ENCODE assay signal across 8 cellular contexts in genomic region chr1:23370270-23370743, GRCh38. TPM values are rescaled to one million over a fixed set of nuclear protein-coding genes. Genes with fewer than 3 reads are reported as not detected.
DNase-seq lines count a peak whose midpoint lies in the region; ATAC-seq and TF ChIP-seq lines count a peak whose summit lies in the region.

No MANE protein-coding gene starts in this region.

- peaks cover 24% of the 10 kb centered on the region for H3K4me1 ChIP-seq in A673 (ENCODE audit: insufficient read depth, low read length, poor library complexity, severe bottlenecking)
- H3K4me1 ChIP-seq in KMS-11 (ENCODE audit: low read depth, poor library complexity, severe bottlenecking), result peaks cover 15% of the 10 kb centered on the region
- H3K4me1 ChIP-seq in naive thymus-derived CD4-positive, alpha-beta T cell (ENCODE audit: control insufficient read depth in 2 of 2, insufficient read depth in 2 of 2, low read length in 2 of 2), result peaks cover 6 to 8% of the 10 kb centered on the region in 2 donors

- peaks cover 17% of the 10 kb centered on the region for H3K36me3 ChIP-seq in A673 (ENCODE audit: insufficient read depth, low read length, poor library complexity, severe bottlenecking)
- no peaks in the 10 kb centered on the region for H3K36me3 ChIP-seq in KMS-11 (ENCODE audit: insufficient read depth)
- peaks cover 0 to 10% (median 0%) of the 10 kb centered on the region in 3 experiments for H3K36me3 ChIP-seq in naive thymus-derived CD4-positive, alpha-beta T cell (ENCODE audit: control insufficient read depth in 2 of 3, insufficient read depth in 3 of 3, low read length in 3 of 3)

- H3K27me3 ChIP-seq in A673 (replicated peaks; ENCODE audit: insufficient read depth, low read depth, low read length, poor library complexity) (no peaks in the 10 kb centered on the region), KMS-11 (ENCODE audit: insufficient read depth, low read depth) (no peaks in the 10 kb centered on the region)
- no peaks in the 10 kb centered on the region for H3K27me3 ChIP-seq in naive thymus-derived CD4-positive, alpha-beta T cell (ENCODE audit: control insufficient read depth in 2 of 2, insufficient read depth in 2 of 2, low read length in 2 of 2)

- H3K4me3 ChIP-seq in A673 (ENCODE audit: low read depth, low read length, poor library complexity, severe bottlenecking) (peak overlapping the region; percentile 75), KMS-11 (IDR thresholded peaks at IDR 0.05; ENCODE audit: insufficient read depth, low read depth, low read length) (no peak overlapping the region)
- no peak overlapping the region for H3K4me3 ChIP-seq in naive thymus-derived CD4-positive, alpha-beta T cell (ENCODE audit: low read length)

- no peak for TF ChIP-seq CTCF in A673 (conservative IDR thresholded peaks at IDR 0.05; ENCODE audit: low read depth, low read length)
- TF ChIP-seq CTCF in KMS-11 (conservative IDR thresholded peaks at IDR 0.05; ENCODE audit: low read depth, low read length), result no peak

- H3K27me3 Mint-ChIP-seq in naive thymus-derived CD4-positive, alpha-beta T cell, result no peaks in the 10 kb centered on the region

- peaks cover 0 to 7% (median 0%) of the 10 kb centered on the region in 11 donors for H3K9me3 Mint-ChIP-seq in naive thymus-derived CD4-positive, alpha-beta T cell

- H3K27ac ChIP-seq in A673 (ENCODE audit: low read depth, low read length, poor library complexity, severe bottlenecking) (peak overlapping the region; percentile 98), KMS-11 (no peak overlapping the region), caudate nucleus (ENCODE audit: low read depth, low read length) (peak overlapping the region; percentile 100)
- peak overlapping the region; percentile 16 for H3K27ac ChIP-seq in naive thymus-derived CD4-positive, alpha-beta T cell (ENCODE audit: low read depth, low read length)

- no peak overlapping the region; the same call in 1 of the 2 replicates for H3K9ac ChIP-seq in KMS-11

- no peaks in the 10 kb centered on the region for H4K20me1 ChIP-seq in KMS-11 (ENCODE audit: insufficient read depth)

- H3K27ac Mint-ChIP-seq in naive thymus-derived CD4-positive, alpha-beta T cell, result peak overlapping the region in 3 of 9 donors; percentile 56 to 99 (median 93)

- no peak overlapping the region for H2AFZ ChIP-seq in KMS-11 (ENCODE audit: low read depth)

- CTCF ChIA-PET in A673 (lab: Charles Lee), result interaction anchor here (1.1 kb wide), 1 partner anchor 33 kb away, joined by 6 read pairs; no protein-coding TSS in a partner anchor
- CTCF ChIA-PET in naive thymus-derived CD4-positive, alpha-beta T cell (lab: Charles Lee), result no interaction called here

- peaks cover 4% of the 10 kb centered on the region for H3K9me3 ChIP-seq in A673 (ENCODE audit: low read depth, low read length, poor library complexity, severe bottlenecking)
- H3K9me3 ChIP-seq in naive thymus-derived CD4-positive, alpha-beta T cell (ENCODE audit: control insufficient read depth in 2 of 3, low read length in 3 of 3), result no peaks in the 10 kb centered on the region

- ATAC-seq in naive thymus-derived CD4-positive, alpha-beta T cell, result no peak
- ATAC-seq in GM19035 (IDR thresholded peaks at IDR 0.05; ENCODE audit: unreplicated experiment), result no peak
- ATAC-seq in GM21381 (IDR thresholded peaks at IDR 0.05; ENCODE audit: unreplicated experiment), result no peak
- ATAC-seq in HG03097 (IDR thresholded peaks at IDR 0.05; ENCODE audit: low FRiP score, unreplicated experiment), result no peak

- peaks cover 27 to 41% (median 36%) of the 10 kb centered on the region in 7 donors for H3K4me1 Mint-ChIP-seq in naive thymus-derived CD4-positive, alpha-beta T cell

- intact Hi-C loops in A673 (cut with micrococcal nuclease; ENCODE audit: unreplicated experiment), result no loop called here
- intact Hi-C loops in naive thymus-derived CD4-positive, alpha-beta T cell (cut with micrococcal nuclease), result no loop called here

- H3K36me3 Mint-ChIP-seq in naive thymus-derived CD4-positive, alpha-beta T cell, result peaks cover 0 to 24% (median 5%) of the 10 kb centered on the region in 5 donors

- BruUV-seq in A673 (replicated peaks; lab: Mats Ljungman, UMichigan), result TSS peak; percentile 59

- DNase-seq in A673 (ENCODE audit: low spot score) (no peak), caudate nucleus (lab: John Stamatoyannopoulos, UW) (no peak), iPS-NIHi7 (ENCODE audit: extremely low spot score) (no peak)
- DNase-seq in naive thymus-derived CD4-positive, alpha-beta T cell, result no peak

- H3K4me2 ChIP-seq in KMS-11, result peak overlapping the region; percentile 94

- H3K4me3 Mint-ChIP-seq in naive thymus-derived CD4-positive, alpha-beta T cell, result peak overlapping the region; percentile 87 to 100 (median 97)

- POLR2A ChIA-PET in A673 (lab: Charles Lee; ENCODE audit: low non-redundant PET), result no interaction called here
- POLR2A ChIA-PET in naive thymus-derived CD4-positive, alpha-beta T cell (lab: Charles Lee), result interaction anchor here (3.8 kb wide), 1 partner anchor 25 kb away, joined by 62 read pairs; the partner anchor contains the start of gene HNRNPR

- H3K79me2 ChIP-seq in KMS-11 (ENCODE audit: insufficient read depth, low read depth), result no peaks in the 10 kb centered on the region

RNA-seq across cellular contexts. Expression of gene ZNF436, which starts 0.7 kb away (rescaled TPM):
- total RNA-seq in A673 (2021), result 13.7 and 14.8 TPM in 2 replicates
- total RNA-seq in naive thymus-derived CD4-positive, alpha-beta T cell, result 10 to 100 TPM in 2 of 5 experiments, 1 to 10 TPM in 3; 4.5 to 11.7 (median 6.7) TPM
- polyA plus RNA-seq in naive thymus-derived CD4-positive, alpha-beta T cell, result 1 to 10 TPM; 2.9 to 3.9 TPM

RNA-seq across cellular contexts. Expression of gene HNRNPR, which starts 26.2 kb away (rescaled TPM):
- total RNA-seq in A673 (2021), result 300 and 304 TPM in 2 replicates
- total RNA-seq in naive thymus-derived CD4-positive, alpha-beta T cell, result 100 to 1,000 TPM in 4 of 5 experiments, 10 to 100 TPM in 1; 97.4 to 235 (median 117) TPM
- polyA plus RNA-seq in naive thymus-derived CD4-positive, alpha-beta T cell, result 100 to 1,000 TPM; 197 to 208 TPM

RNA-seq across cellular contexts. Expression of gene TCEA3, which starts 54.2 kb away (rescaled TPM):
- total RNA-seq in A673 (2021), result 0.76 and 0.99 TPM in 2 replicates
- total RNA-seq in naive thymus-derived CD4-positive, alpha-beta T cell, result 10 to 100 TPM; 20.2 to 59.2 (median 49.3) TPM
- polyA plus RNA-seq in naive thymus-derived CD4-positive, alpha-beta T cell, result 10 to 100 TPM; 34.4 to 57.2 TPM

Comparison
In these comparisons a context has a peak if more than half of its experiments do, and no peak if none do; other contexts are left out.
1. RNA of gene TCEA3, which starts 54.2 kb away (total RNA-seq): 20.2 to 59.2 TPM in naive thymus-derived CD4-positive, alpha-beta T cell; 0.76 to 0.99 TPM in A673; every median in the first group is over 10 times any median in the second.